ENCODE assay signal across 8 cellular contexts in genomic region chr16:50154369-50154947, GRCh38. TPM values are rescaled to one million over a fixed set of nuclear protein-coding genes. Genes with fewer than 3 reads are reported as not detected.
DNase-seq lines count a peak whose midpoint lies in the region; ATAC-seq and TF ChIP-seq lines count a peak whose summit lies in the region.

No MANE protein-coding gene starts in this region.

- peaks cover 52% of the 10 kb centered on the region for H3K4me1 Mint-ChIP-seq in stimulated activated naive CD8-positive, alpha-beta T cell treated with anti-CD3 and anti-CD28 coated beads, Interleukin-15, amount 100 ng/mL, for 72 hours

- H3K27ac ChIP-seq in AG04450 (ENCODE audit: low read depth, low read length) (no peak overlapping the region), HL-60 (replicated peaks) (peak overlapping the region; percentile 59), layer of hippocampus (ENCODE audit: low read depth, low read length) (peak overlapping the region; percentile 57)

- no peaks in the 10 kb centered on the region for H3K27me3 ChIP-seq in AG04450 (ENCODE audit: control insufficient read depth, insufficient read depth, low read length)
- H3K27me3 ChIP-seq in HL-60 (ENCODE audit: insufficient read depth, poor library complexity, severe bottlenecking) = no peaks in the 10 kb centered on the region
- no peaks in the 10 kb centered on the region for H3K27me3 ChIP-seq in layer of hippocampus (ENCODE audit: control insufficient read depth, insufficient read depth, low read length)

- no peaks in the 10 kb centered on the region for H3K9me3 Mint-ChIP-seq in stimulated activated naive CD8-positive, alpha-beta T cell treated with anti-CD3 and anti-CD28 coated beads, Interleukin-15, amount 100 ng/mL, for 72 hours

- no peaks in the 10 kb centered on the region for H3K27me3 Mint-ChIP-seq in stimulated activated naive CD8-positive, alpha-beta T cell treated with anti-CD3 and anti-CD28 coated beads, Interleukin-15, amount 100 ng/mL, for 72 hours

- H3K4me3 ChIP-seq in AG04450 (ENCODE audit: low read depth, low read length) (peak overlapping the region; percentile 76), HL-60 (replicated peaks; ENCODE audit: insufficient read depth, low read length) (peak overlapping the region; percentile 87), astrocyte of the cerebellum (ENCODE audit: low read depth, low read length) (peak overlapping the region; percentile 63)

- POLR2A ChIA-PET in AG04450 (lab: Yijun Ruan, JAX) = no interaction called here

- H3K4me3 Mint-ChIP-seq in stimulated activated naive CD8-positive, alpha-beta T cell treated with anti-CD3 and anti-CD28 coated beads, Interleukin-15, amount 100 ng/mL, for 72 hours = peak overlapping the region; percentile 88 to 97

- in situ Hi-C loops in astrocyte of the cerebellum (cut with HindIII; ENCODE audit: low sequenced_read_pairs) = no loop called here

- DNase-seq in AG04450 (ENCODE audit: low read depth, low spot score) = no peak
- DNase-seq in HL-60 (ENCODE audit: low read depth in 1 of 2, low spot score in 1 of 2) = no peak
- DNase-seq in astrocyte of the cerebellum (ENCODE audit: low read depth) = no peak
- DNase-seq in stimulated activated naive CD8-positive, alpha-beta T cell treated with anti-CD3 and anti-CD28 coated beads, Interleukin-15, amount 100 ng/mL, for 72 hours = peak in 1 of 2 donors; percentile 15
- DNase-seq in NCI-H146 treated with DMSO at 0.1 percent for 48 hours (lab: John Stamatoyannopoulos, UW; ENCODE audit: unreplicated experiment) = no peak
- no peak for DNase-seq in NCI-H2107 treated with DMSO at 0.1 percent for 48 hours (lab: John Stamatoyannopoulos, UW; ENCODE audit: unreplicated experiment)
- no peak for DNase-seq in NCI-H2227 (lab: John Stamatoyannopoulos, UW; ENCODE audit: unreplicated experiment)

- no peak for ATAC-seq in stimulated activated naive CD8-positive, alpha-beta T cell treated with anti-CD3 and anti-CD28 coated beads, Interleukin-15, amount 100 ng/mL, for 72 hours

- CTCF ChIA-PET in AG04450 (lab: Charles Lee) = interaction anchor here (1.0 to 3.5 kb wide), 2 partner anchors 56 to 649 kb away, joined by 3 to 28 read pairs; no protein-coding TSS in a partner anchor

- no peaks in the 10 kb centered on the region for H3K9me3 ChIP-seq in AG04450 (ENCODE audit: control insufficient read depth, insufficient read depth, low read length)

- TF ChIP-seq CTCF in AG04450 (IDR thresholded peaks at IDR 0.05; ENCODE audit: low read depth, low read length) = no peak
- TF ChIP-seq CTCF in HL-60 (IDR thresholded peaks at IDR 0.05; ENCODE audit: insufficient read depth, low read length) = no peak
- TF ChIP-seq CTCF in astrocyte of the cerebellum (IDR thresholded peaks at IDR 0.05; ENCODE audit: low read depth, low read length, missing control alignments) = no peak

- H3K27ac Mint-ChIP-seq in stimulated activated naive CD8-positive, alpha-beta T cell treated with anti-CD3 and anti-CD28 coated beads, Interleukin-15, amount 100 ng/mL, for 72 hours = peak overlapping the region; percentile 91 to 96

RNA-seq across cellular contexts. Expression of gene TENT4B, which starts 1.4 kb away (rescaled TPM):
- polyA plus RNA-seq in AG04450 (2011; rRNA removed) = 6.0 and 8.9 TPM in 2 replicates
- polyA minus RNA-seq in AG04450 (2011; rRNA and poly(A)+ RNA removed) = 9.3 and 12.4 TPM in 2 replicates
